In genomic region chr22:19892925-19893324, GRCh38 we compare ENCODE assay signal across 12 cellular contexts. TPM values are rescaled to one million over a fixed set of nuclear protein-coding genes. Genes with fewer than 3 reads are reported as not detected.
A peak's percentile ranks its signal among the peaks of the same experiment; 100 is the strongest.
DNase-seq lines count a peak whose midpoint lies in the region; ATAC-seq and TF ChIP-seq lines count a peak whose summit lies in the region.
"Had no signal": no experiment of that assay in that cellular context is flagged by ENCODE, and none has a peak within 500 bp of the region (broad histone marks: within the 10 kb centered on the region; RNA-seq: fewer than 3 reads in every experiment).

No MANE protein-coding gene starts in this region.

- no peaks in the 10 kb centered on the region for H3K27me3 Mint-ChIP-seq in stimulated activated naive CD8-positive, alpha-beta T cell treated with anti-CD3 and anti-CD28 coated beads, Interleukin-15, Interleukin-2, amounts not matched to agents 100 ng/mL and 50 ng/mL, for 24 hours
- H3K27me3 Mint-ChIP-seq in activated T-helper 2 cell treated with anti-CD3 and anti-CD28 coated beads, Interferon-gamma antibody, Interleukin-2, Interleukin-4, amounts not matched to agents 10 μg/mL and 5 μg/mL and 100 μg/mL, durations not matched to agents 14 hours and 24 hours and 36 hours (ENCODE audit: low read depth): no peaks in the 10 kb centered on the region
- peaks cover 39% of the 10 kb centered on the region for H3K27me3 Mint-ChIP-seq in endodermal cell (ENCODE audit: insufficient read depth)
- H3K27me3 Mint-ChIP-seq: naive B cell had no signal

- peak overlapping the region; percentile 82 for H2BK120ac ChIP-seq in mesenchymal stem cell (ENCODE audit: low read depth, low read length)

- ATAC-seq in stimulated activated naive CD8-positive, alpha-beta T cell treated with anti-CD3 and anti-CD28 coated beads, Interleukin-15, Interleukin-2, amounts not matched to agents 100 U/mL and 50 U/mL, for 24 hours: no peak
- no peak for ATAC-seq in GM18511 (IDR thresholded peaks at IDR 0.05; ENCODE audit: unreplicated experiment)
- ATAC-seq: HCT116 had no signal

- H3K9me3 ChIP-seq in mesenchymal stem cell (ENCODE audit: control insufficient read depth, low read length): no peaks in the 10 kb centered on the region
- no peaks in the 10 kb centered on the region for H3K9me3 ChIP-seq in endodermal cell (ENCODE audit: control insufficient read depth, low read length)

- no peaks in the 10 kb centered on the region for H3K9me3 Mint-ChIP-seq in stimulated activated naive CD8-positive, alpha-beta T cell treated with anti-CD3 and anti-CD28 coated beads, Interleukin-15, Interleukin-2, amounts not matched to agents 100 ng/mL and 50 ng/mL, for 24 hours
- H3K9me3 Mint-ChIP-seq in activated T-helper 2 cell treated with anti-CD3 and anti-CD28 coated beads, Interferon-gamma antibody, Interleukin-2, Interleukin-4, amounts not matched to agents 10 μg/mL and 5 μg/mL and 100 μg/mL, durations not matched to agents 14 hours and 24 hours and 36 hours: no peaks in the 10 kb centered on the region
- H3K9me3 Mint-ChIP-seq in endodermal cell: no peaks in the 10 kb centered on the region
- H3K9me3 Mint-ChIP-seq: naive B cell had no signal

- DNase-seq in stimulated activated naive CD8-positive, alpha-beta T cell treated with anti-CD3 and anti-CD28 coated beads, Interleukin-15, Interleukin-2, amounts not matched to agents 100 U/mL and 50 U/mL, for 24 hours: no peak
- no peak for DNase-seq in activated T-helper 2 cell treated with anti-CD3 and anti-CD28 coated beads, Interferon-gamma antibody, Interleukin-2, Interleukin-4, amounts not matched to agents 10 μg/mL and 5 μg/mL and 100 μg/mL, durations not matched to agents 14 hours and 24 hours and 36 hours (ENCODE audit: low spot score)
- peak; percentile 46 for DNase-seq in mesenchymal stem cell
- DNase-seq in A172 (ENCODE audit: low spot score): no peak
- DNase-seq in endodermal cell: no peak
- no peak for DNase-seq in T1000 (lab: John Stamatoyannopoulos, UW)
- DNase-seq: cortex of kidney, naive B cell, NCI-H82 had no signal

- peak overlapping the region; percentile 71 for H2BK15ac ChIP-seq in mesenchymal stem cell (ENCODE audit: low read depth, poor library complexity, severe bottlenecking)

- WGBS in mesenchymal stem cell: 49% methylated on average over 13 of the region's 13 CpGs
- 91 to 92% methylated on average over 5 to 13 of the region's 13 CpGs for WGBS in endodermal cell (ENCODE audit: insufficient coverage in 1 of 2, insufficient read length in 1 of 2), 2 experiments

- H3K27ac Mint-ChIP-seq in stimulated activated naive CD8-positive, alpha-beta T cell treated with anti-CD3 and anti-CD28 coated beads, Interleukin-15, Interleukin-2, amounts not matched to agents 100 ng/mL and 50 ng/mL, for 24 hours: peak overlapping the region; percentile 96
- peak overlapping the region; percentile 63 for H3K27ac Mint-ChIP-seq in activated T-helper 2 cell treated with anti-CD3 and anti-CD28 coated beads, Interferon-gamma antibody, Interleukin-2, Interleukin-4, amounts not matched to agents 10 μg/mL and 5 μg/mL and 100 μg/mL, durations not matched to agents 14 hours and 24 hours and 36 hours
- H3K27ac Mint-ChIP-seq in endodermal cell: no peak overlapping the region

- TF ChIP-seq CTCF in endodermal cell (conservative IDR thresholded peaks at IDR 0.05): no peak

- no peak overlapping the region for H2BK5ac ChIP-seq in mesenchymal stem cell (ENCODE audit: low read depth, low read length, poor library complexity, severe bottlenecking)

- peak overlapping the region; percentile 88 for H3K27ac ChIP-seq in mesenchymal stem cell (ENCODE audit: low read length, poor library complexity, severe bottlenecking)
- H3K27ac ChIP-seq in endodermal cell (ENCODE audit: low read depth, low read length): no peak overlapping the region

- H3K4me3 ChIP-seq in mesenchymal stem cell (ENCODE audit: insufficient read depth in 1 of 2, low read depth in 1 of 2, low read length in 2 of 2) (no peak overlapping the region), endodermal cell (ENCODE audit: low read length) (no peak overlapping the region)

- H3K27me3 ChIP-seq in mesenchymal stem cell (ENCODE audit: control insufficient read depth in 1 of 2, insufficient read depth in 1 of 2, low read length in 2 of 2) (no peaks in the 10 kb centered on the region), endodermal cell (ENCODE audit: control insufficient read depth, insufficient read depth, low read length, poor library complexity, severe bottlenecking) (peaks cover 38% of the 10 kb centered on the region)

- H3K4me1 Mint-ChIP-seq in stimulated activated naive CD8-positive, alpha-beta T cell treated with anti-CD3 and anti-CD28 coated beads, Interleukin-15, Interleukin-2, amounts not matched to agents 100 ng/mL and 50 ng/mL, for 24 hours (ENCODE audit: low read depth): peaks cover 70% of the 10 kb centered on the region
- peaks cover 30% of the 10 kb centered on the region for H3K4me1 Mint-ChIP-seq in activated T-helper 2 cell treated with anti-CD3 and anti-CD28 coated beads, Interferon-gamma antibody, Interleukin-2, Interleukin-4, amounts not matched to agents 10 μg/mL and 5 μg/mL and 100 μg/mL, durations not matched to agents 14 hours and 24 hours and 36 hours (ENCODE audit: low read depth)
- peaks cover 16% of the 10 kb centered on the region for H3K4me1 Mint-ChIP-seq in endodermal cell

- H2BK12ac ChIP-seq in mesenchymal stem cell (ENCODE audit: low read length in 2 of 2): peak overlapping the region; percentile 4 to 93

- peak overlapping the region; percentile 67 to 92 for H3K18ac ChIP-seq in mesenchymal stem cell (ENCODE audit: low read depth in 1 of 2, low read length in 2 of 2)

- H3K36me3 ChIP-seq in mesenchymal stem cell (ENCODE audit: control insufficient read depth in 1 of 2, insufficient read depth in 2 of 2, low read depth in 1 of 2, low read length in 2 of 2) (peaks cover 15 to 32% of the 10 kb centered on the region in 2 experiments), endodermal cell (ENCODE audit: control insufficient read depth, insufficient read depth, low read length) (no peaks in the 10 kb centered on the region)

- peak overlapping the region; percentile 89 for H4K8ac ChIP-seq in mesenchymal stem cell (ENCODE audit: low read length)

- no peaks in the 10 kb centered on the region for H3K79me1 ChIP-seq in mesenchymal stem cell (replicated peaks; ENCODE audit: low read length, poor library complexity, severe bottlenecking)

- peak overlapping the region; percentile 32 for H2AFZ ChIP-seq in mesenchymal stem cell (ENCODE audit: low read depth, low read length)

- intact Hi-C loops in activated T-helper 2 cell treated with anti-CD3 and anti-CD28 coated beads, Interferon-gamma antibody, Interleukin-2, Interleukin-4, amounts not matched to agents 10 μg/mL and 5 μg/mL and 100 μg/mL, durations not matched to agents 14 hours and 24 hours and 36 hours (cut with micrococcal nuclease): loop anchor here (1.0 kb wide), 1 partner anchor 39 kb away; the partner anchor contains the start of genes GNB1L and RTL10

- H3K4me1 ChIP-seq in mesenchymal stem cell (ENCODE audit: control insufficient read depth, insufficient read depth, low read depth, low read length) (peaks cover 36% of the 10 kb centered on the region), endodermal cell (ENCODE audit: control insufficient read depth, insufficient read depth, low read length) (peaks cover 19% of the 10 kb centered on the region)

- peaks cover 10% of the 10 kb centered on the region for H3K36me3 Mint-ChIP-seq in stimulated activated naive CD8-positive, alpha-beta T cell treated with anti-CD3 and anti-CD28 coated beads, Interleukin-15, Interleukin-2, amounts not matched to agents 100 ng/mL and 50 ng/mL, for 24 hours (ENCODE audit: low read depth)
- peaks cover 11% of the 10 kb centered on the region for H3K36me3 Mint-ChIP-seq in activated T-helper 2 cell treated with anti-CD3 and anti-CD28 coated beads, Interferon-gamma antibody, Interleukin-2, Interleukin-4, amounts not matched to agents 10 μg/mL and 5 μg/mL and 100 μg/mL, durations not matched to agents 14 hours and 24 hours and 36 hours (ENCODE audit: low read depth)
- H3K36me3 Mint-ChIP-seq in endodermal cell (ENCODE audit: low read depth): no peaks in the 10 kb centered on the region

- H3K9ac ChIP-seq in mesenchymal stem cell (ENCODE audit: low read length): no peak overlapping the region
- H3K9ac ChIP-seq in endodermal cell (ENCODE audit: extremely low read depth, low read length, poor library complexity, severe bottlenecking): no peak overlapping the region

- H3K14ac ChIP-seq in mesenchymal stem cell (ENCODE audit: low read length in 2 of 2): peak overlapping the region in 1 of 2 experiments; percentile 84

- peak overlapping the region; percentile 83 for H4K91ac ChIP-seq in mesenchymal stem cell (ENCODE audit: low read length)

- H3K4me2 ChIP-seq in mesenchymal stem cell (ENCODE audit: low read length, poor library complexity, severe bottlenecking): no peak overlapping the region

- peak overlapping the region; percentile 24 for H2AK5ac ChIP-seq in mesenchymal stem cell (ENCODE audit: low read length, severe bottlenecking)

- H3K4me3 Mint-ChIP-seq in stimulated activated naive CD8-positive, alpha-beta T cell treated with anti-CD3 and anti-CD28 coated beads, Interleukin-15, Interleukin-2, amounts not matched to agents 100 ng/mL and 50 ng/mL, for 24 hours: no peak overlapping the region
- H3K4me3 Mint-ChIP-seq in activated T-helper 2 cell treated with anti-CD3 and anti-CD28 coated beads, Interferon-gamma antibody, Interleukin-2, Interleukin-4, amounts not matched to agents 10 μg/mL and 5 μg/mL and 100 μg/mL, durations not matched to agents 14 hours and 24 hours and 36 hours (ENCODE audit: low read depth): no peak overlapping the region
- H3K4me3 Mint-ChIP-seq in endodermal cell: no peak overlapping the region

- no peak overlapping the region for H3K23ac ChIP-seq in mesenchymal stem cell (ENCODE audit: low read length in 2 of 2)

- peak overlapping the region; percentile 45 to 76 for H3K4ac ChIP-seq in mesenchymal stem cell (ENCODE audit: low read depth in 1 of 2, low read length in 2 of 2)

RNA-seq across cellular contexts. Expression of gene GNB1L, which starts 38.3 kb away (rescaled TPM):
- total RNA-seq in activated T-helper 2 cell treated with anti-CD3 and anti-CD28 coated beads, Interferon-gamma antibody, Interleukin-2, Interleukin-4, amounts not matched to agents 10 μg/mL and 5 μg/mL and 100 μg/mL, durations not matched to agents 14 hours and 24 hours and 36 hours: 14.7 and 17.7 TPM in 2 replicates
- 3.9 TPM for polyA plus RNA-seq in mesenchymal stem cell (2013, experiment 1 of 2)
- 3.9 TPM for polyA plus RNA-seq in mesenchymal stem cell (2013, experiment 2 of 2)
- total RNA-seq in A172 (2014; rRNA removed; shearing (Covaris generic)): 8.9 and 9.6 TPM in 2 replicates
- total RNA-seq in endodermal cell: 10 to 100 TPM in 1 of 2 donors, 1 to 10 TPM in 1; 9.5 to 12.2 TPM
- 10.1 TPM for polyA plus RNA-seq in endodermal cell (2013, experiment 1 of 2)
- 7.7 TPM for polyA plus RNA-seq in endodermal cell (2013, experiment 2 of 2)

RNA-seq across cellular contexts. Expression of gene RTL10, which starts 38.3 kb away (rescaled TPM):
- total RNA-seq in activated T-helper 2 cell treated with anti-CD3 and anti-CD28 coated beads, Interferon-gamma antibody, Interleukin-2, Interleukin-4, amounts not matched to agents 10 μg/mL and 5 μg/mL and 100 μg/mL, durations not matched to agents 14 hours and 24 hours and 36 hours: 16.6 and 19.0 TPM in 2 replicates
- 6.4 TPM for polyA plus RNA-seq in mesenchymal stem cell (2013, experiment 1 of 2)
- 7.2 TPM for polyA plus RNA-seq in mesenchymal stem cell (2013, experiment 2 of 2)
- total RNA-seq in A172 (2014; rRNA removed; shearing (Covaris generic)): 8.5 and 11.7 TPM in 2 replicates
- total RNA-seq in endodermal cell: 10 to 100 TPM; 20.6 to 22.2 TPM
- 12.4 TPM for polyA plus RNA-seq in endodermal cell (2013, experiment 1 of 2)
- polyA plus RNA-seq in endodermal cell (2013, experiment 2 of 2): 12.1 TPM

RNA-seq across cellular contexts. Expression of gene COMT, which starts 48.6 kb away (rescaled TPM):
- total RNA-seq in activated T-helper 2 cell treated with anti-CD3 and anti-CD28 coated beads, Interferon-gamma antibody, Interleukin-2, Interleukin-4, amounts not matched to agents 10 μg/mL and 5 μg/mL and 100 μg/mL, durations not matched to agents 14 hours and 24 hours and 36 hours: 93.4 and 95.6 TPM in 2 replicates
- polyA plus RNA-seq in mesenchymal stem cell (2013, experiment 1 of 2): 51.6 TPM
- polyA plus RNA-seq in mesenchymal stem cell (2013, experiment 2 of 2): 55.0 TPM
- 91.9 and 130 TPM in 2 replicates for total RNA-seq in A172 (2014; rRNA removed; shearing (Covaris generic))
- total RNA-seq in endodermal cell: 10 to 100 TPM; 26.6 to 27.8 TPM
- polyA plus RNA-seq in endodermal cell (2013, experiment 1 of 2): 84.5 TPM
- 77.3 TPM for polyA plus RNA-seq in endodermal cell (2013, experiment 2 of 2)

RNA-seq across cellular contexts. Expression of gene TXNRD2, which starts 48.7 kb away (rescaled TPM):
- total RNA-seq in activated T-helper 2 cell treated with anti-CD3 and anti-CD28 coated beads, Interferon-gamma antibody, Interleukin-2, Interleukin-4, amounts not matched to agents 10 μg/mL and 5 μg/mL and 100 μg/mL, durations not matched to agents 14 hours and 24 hours and 36 hours: 19.9 and 20.9 TPM in 2 replicates
- 5.8 TPM for polyA plus RNA-seq in mesenchymal stem cell (2013, experiment 1 of 2)
- 6.0 TPM for polyA plus RNA-seq in mesenchymal stem cell (2013, experiment 2 of 2)
- 112 and 114 TPM in 2 replicates for total RNA-seq in A172 (2014; rRNA removed; shearing (Covaris generic))
- total RNA-seq in endodermal cell: 10 to 100 TPM in 1 of 2 donors, 1 to 10 TPM in 1; 7.3 to 13.6 TPM
- polyA plus RNA-seq in endodermal cell (2013, experiment 1 of 2): 11.2 TPM
- polyA plus RNA-seq in endodermal cell (2013, experiment 2 of 2): 12.2 TPM
